In the genomic region with DNA sequence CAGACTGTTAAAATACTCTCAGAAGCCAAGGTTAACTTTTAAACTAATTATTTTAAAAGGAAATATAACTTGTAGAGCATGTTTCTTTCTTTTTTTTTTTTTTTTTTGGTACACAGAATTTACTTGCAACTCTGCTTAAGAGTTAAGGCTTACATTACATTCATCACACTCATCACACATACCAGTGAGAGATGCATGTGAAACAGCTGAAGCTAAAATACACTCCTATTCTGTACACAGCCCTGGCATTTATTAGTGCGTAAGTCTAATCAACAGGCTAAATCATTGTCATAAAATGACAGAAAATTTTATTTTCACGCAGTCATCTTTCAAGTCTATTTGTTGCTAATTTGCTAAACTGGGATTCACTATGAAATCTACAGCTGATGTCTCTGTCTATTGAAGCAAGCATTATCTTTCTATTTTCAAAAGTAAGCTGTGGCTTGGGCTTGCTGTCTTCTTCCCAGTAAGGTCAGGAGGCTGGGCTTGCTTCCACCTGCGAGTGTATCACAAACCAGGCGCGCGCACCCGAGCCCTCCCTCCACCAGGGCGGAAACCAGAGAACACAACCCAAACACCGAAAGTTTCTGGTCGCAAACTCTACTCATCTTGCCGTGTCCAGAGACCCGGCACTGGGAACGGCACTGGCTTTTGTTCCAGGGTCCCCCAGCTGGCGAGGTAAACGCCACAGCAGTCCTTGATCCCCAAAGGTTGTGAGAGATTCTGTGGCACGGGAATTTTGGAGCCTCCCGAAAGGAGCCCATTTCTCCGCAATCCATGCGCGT, we compare ENCODE assay signal across 8 cellular contexts. TPM values are rescaled to one million over a fixed set of nuclear protein-coding genes. Genes with fewer than 3 reads are reported as not detected.
A peak's percentile ranks its signal among the peaks of the same experiment; 100 is the strongest.
DNase-seq lines count a peak whose midpoint lies in the region; ATAC-seq and TF ChIP-seq lines count a peak whose summit lies in the region.

No MANE protein-coding gene starts in this region.

- peaks cover 6% of the 10 kb centered on the region for H3K4me1 ChIP-seq in mucosa of stomach (ENCODE audit: control insufficient read depth, insufficient read depth, low read length)

- H3K27ac Mint-ChIP-seq in activated T-cell treated with anti-CD3 and anti-CD28 coated beads, Interleukin-2, amount 50 U/mL, for 72 hours = peak overlapping the region; percentile 72
- H3K27ac Mint-ChIP-seq in stimulated activated memory B cell treated with anti-CD40 and anti-IgM and Interleukin-4, amounts not matched to agents 10 μg/mL and 1 μg/mL and 100 μg/mL, for 72 hours = peak overlapping the region; percentile 49

- H3K27me3 ChIP-seq in mucosa of stomach (ENCODE audit: control insufficient read depth, insufficient read depth, low read length) = no peaks in the 10 kb centered on the region

- peaks cover 39% of the 10 kb centered on the region for H3K27me3 Mint-ChIP-seq in activated T-cell treated with anti-CD3 and anti-CD28 coated beads, Interleukin-2, amount 50 U/mL, for 72 hours (ENCODE audit: low read depth)
- H3K27me3 Mint-ChIP-seq in stimulated activated memory B cell treated with anti-CD40 and anti-IgM and Interleukin-4, amounts not matched to agents 10 μg/mL and 1 μg/mL and 100 μg/mL, for 72 hours = peaks cover 75% of the 10 kb centered on the region

- peak overlapping the region; percentile 94 to 95 for H3K4me3 Mint-ChIP-seq in activated T-cell treated with anti-CD3 and anti-CD28 coated beads, Interleukin-2, amount 50 U/mL, for 72 hours
- peak overlapping the region; percentile 84 for H3K4me3 Mint-ChIP-seq in stimulated activated memory B cell treated with anti-CD40 and anti-IgM and Interleukin-4, amounts not matched to agents 10 μg/mL and 1 μg/mL and 100 μg/mL, for 72 hours

- ATAC-seq in activated T-cell treated with anti-CD3 and anti-CD28 coated beads, Interleukin-2, amount 50 U/mL, for 72 hours (replicated peaks in 1 of 2) = no peak
- ATAC-seq in esophagus mucosa (peak; percentile 20), GM18907 (IDR thresholded peaks at IDR 0.05; ENCODE audit: unreplicated experiment) (no peak)
- ATAC-seq in stimulated activated memory B cell treated with anti-CD40 and anti-IgM and Interleukin-4, amounts not matched to agents 10 μg/mL and 1 μg/mL and 100 μg/mL, for 72 hours = no peak

- peak overlapping the region; percentile 96 for H3K27ac ChIP-seq in C4-2B

- peak overlapping the region; percentile 96 for H3K9ac ChIP-seq in mucosa of stomach (ENCODE audit: low read length)

- H3K4me3 ChIP-seq in HFF-Myc (replicated peaks; ENCODE audit: low read depth, low read length) (peak overlapping the region; percentile 88), mucosa of stomach (ENCODE audit: low read length) (peak overlapping the region; percentile 88)

- H3K36me3 ChIP-seq in mucosa of stomach (ENCODE audit: control insufficient read depth, insufficient read depth, low read length) = no peaks in the 10 kb centered on the region

- no peaks in the 10 kb centered on the region for H3K9me3 Mint-ChIP-seq in activated T-cell treated with anti-CD3 and anti-CD28 coated beads, Interleukin-2, amount 50 U/mL, for 72 hours
- H3K9me3 Mint-ChIP-seq in stimulated activated memory B cell treated with anti-CD40 and anti-IgM and Interleukin-4, amounts not matched to agents 10 μg/mL and 1 μg/mL and 100 μg/mL, for 72 hours = no peaks in the 10 kb centered on the region

- peaks cover 0 to 3% of the 10 kb centered on the region in 2 donors for H3K36me3 Mint-ChIP-seq in activated T-cell treated with anti-CD3 and anti-CD28 coated beads, Interleukin-2, amount 50 U/mL, for 72 hours (ENCODE audit: insufficient read depth in 2 of 2)
- H3K36me3 Mint-ChIP-seq in stimulated activated memory B cell treated with anti-CD40 and anti-IgM and Interleukin-4, amounts not matched to agents 10 μg/mL and 1 μg/mL and 100 μg/mL, for 72 hours = no peaks in the 10 kb centered on the region

- no peaks in the 10 kb centered on the region for H3K9me3 ChIP-seq in mucosa of stomach (ENCODE audit: control insufficient read depth, low read length)

- peaks cover 30% of the 10 kb centered on the region for H3K4me1 Mint-ChIP-seq in activated T-cell treated with anti-CD3 and anti-CD28 coated beads, Interleukin-2, amount 50 U/mL, for 72 hours (ENCODE audit: low read depth)
- H3K4me1 Mint-ChIP-seq in stimulated activated memory B cell treated with anti-CD40 and anti-IgM and Interleukin-4, amounts not matched to agents 10 μg/mL and 1 μg/mL and 100 μg/mL, for 72 hours = peaks cover 24% of the 10 kb centered on the region

- DNase-seq in HFF-Myc (ENCODE audit: extremely low read depth, low read depth) (no peak), NOMO-1 treated with DMSO at 0.1 percent for 48 hours (lab: John Stamatoyannopoulos, UW; ENCODE audit: unreplicated experiment) (peak; percentile 63)
- peak; percentile 65 for DNase-seq in activated T-cell treated with anti-CD3 and anti-CD28 coated beads, Interleukin-2, amount 50 U/mL, for 72 hours

- no peak for TF ChIP-seq CTCF in C4-2B (conservative IDR thresholded peaks at IDR 0.05)
- TF ChIP-seq CTCF in HFF-Myc (IDR thresholded peaks at IDR 0.05; ENCODE audit: low read depth, low read length, missing control alignments) = peak; percentile 2

RNA-seq across cellular contexts. Expression of a gene that starts 3.9 kb away (rescaled TPM):
- total RNA-seq in activated T-cell treated with anti-CD3 and anti-CD28 coated beads, Interleukin-2, amount 50 U/mL, for 72 hours = 1 to 10 TPM; 5.3 to 5.5 TPM
- 7.9 TPM for total RNA-seq in esophagus mucosa
